24 cellular contexts compared by ENCODE assay signal in genomic region chr5:41625571-41625970, GRCh38.
"Had no signal": no experiment of that assay in that cellular context is flagged by ENCODE, and none has a peak within 500 bp of the region (broad histone marks: within the 10 kb centered on the region; RNA-seq: fewer than 3 reads in every experiment).

No MANE protein-coding gene starts in this region.

- H3K9me3 ChIP-seq: left ventricle myocardium inferior, pancreas, prostate gland, suprapubic skin, thoracic aorta, tibial artery, uterus had no signal

- H3K27me3 ChIP-seq: pancreas, suprapubic skin, tibial artery, uterus had no signal

- DNase-seq: hypothalamus; immature natural killer cell; left ventricle myocardium inferior; mesendoderm; naive B cell; natural killer cell; nephron progenitor cell; pancreas; posterior cingulate gyrus; retina; right cardiac atrium; stimulated activated CD4-positive, alpha-beta T cell treated with anti-CD3 and anti-CD28 coated beads, Interleukin-12 subunit alpha, Interleukin-12 subunit beta, amount 100 ng/mL, for 4 hours; stimulated activated CD4-positive, alpha-beta T cell treated with anti-CD3 and anti-CD28 coated beads, Interleukin-15, amount 100 ng/mL, for 24 hours; stimulated activated CD4-positive, alpha-beta T cell treated with anti-CD3 and anti-CD28 coated beads, Interleukin-2, amount 100 ng/mL, for 24 hours; stimulated activated CD4-positive, alpha-beta T cell treated with anti-CD3 and anti-CD28 coated beads, Interleukin-4, amount 100 ng/mL, for 1 hour; stimulated activated naive B cell treated with anti-CD40 and anti-IgM and Interleukin-4, amounts not matched to agents 10 μg/mL and 1 μg/mL and 100 μg/mL, for 72 hours; tibial artery; uterus had no signal

- ATAC-seq: natural killer cell; pancreas; right cardiac atrium; sciatic nerve; stimulated activated naive B cell treated with anti-CD40 and anti-IgM and Interleukin-4, amounts not matched to agents 10 μg/mL and 1 μg/mL and 100 μg/mL, for 72 hours had no signal

- H3K4me3 ChIP-seq: left ventricle myocardium inferior, lung, pancreas, prostate gland, skin epidermis, suprapubic skin, thoracic aorta, tibial artery, uterus had no signal

- H3K36me3 ChIP-seq: left ventricle myocardium inferior, pancreas, prostate gland, suprapubic skin, thoracic aorta, tibial artery, uterus had no signal

- H3K27ac ChIP-seq: left ventricle myocardium inferior, pancreas, prostate gland, skin epidermis, suprapubic skin, thoracic aorta, tibial artery, uterus had no signal

- H3K4me1 ChIP-seq: pancreas, prostate gland, suprapubic skin, uterus had no signal
